Comparison of ENCODE assay signal across 10 cellular contexts in the genomic region with DNA sequence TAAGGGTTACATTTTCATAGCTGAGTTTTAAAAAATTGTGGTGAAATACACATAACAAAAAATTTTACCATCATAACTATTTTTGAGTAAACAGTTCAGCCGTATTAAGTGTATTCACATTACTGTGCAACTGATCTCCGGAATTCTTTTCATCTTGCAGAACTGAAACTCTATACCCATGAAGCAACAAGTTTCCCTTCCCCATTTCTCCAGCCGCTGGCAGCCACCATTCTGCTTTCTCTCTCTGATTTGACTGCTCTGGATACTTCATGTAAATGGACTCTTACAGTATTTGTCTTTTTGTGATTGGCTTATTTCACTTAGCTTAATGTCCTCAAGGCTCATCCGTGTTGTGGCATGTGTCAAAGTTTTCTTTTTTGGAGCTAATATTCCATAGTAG.
DNase-seq lines count a peak whose midpoint lies in the region; ATAC-seq, FAIRE-seq and TF ChIP-seq lines count a peak whose summit lies in the region.
"Had no signal": no experiment of that assay in that cellular context is flagged by ENCODE, and none has a peak within 500 bp of the region (broad histone marks: within the 10 kb centered on the region; RNA-seq: fewer than 3 reads in every experiment).

No MANE protein-coding gene starts in this region.

- peak; percentile 99 for ATAC-seq in GM19324 (IDR thresholded peaks at IDR 0.05; ENCODE audit: low FRiP score, unreplicated experiment)
- ATAC-seq in HG02885 (IDR thresholded peaks at IDR 0.05; ENCODE audit: poor library complexity, unreplicated experiment), result peak; percentile 100
- peak; percentile 72 for ATAC-seq in sciatic nerve

- peak; percentile 73 to 91 for DNase-seq in NOMO-1 (lab: John Stamatoyannopoulos, UW; ENCODE audit: unreplicated experiment in 2 of 2)
- DNase-seq in sciatic nerve (ENCODE audit: low spot score), result no peak
- no peak for DNase-seq in mucosa of gallbladder (ENCODE audit: low spot score)
- no peak for DNase-seq in erythroblast (lab: John Stamatoyannopoulos, UW)
- DNase-seq in urothelium cell line (ENCODE audit: low spot score), result no peak
- DNase-seq: activated effector memory CD4-positive, alpha-beta T cell treated with anti-CD3 and anti-CD28 coated beads, Interleukin-2, amount 50 U/mL, for 16 hours; foreskin fibroblast; pancreas had no signal

- intact Hi-C loops in sciatic nerve (cut with DNase I), result no loop called here

- no peak for TF ChIP-seq POLR2A in erythroblast (IDR thresholded peaks at IDR 0.05; ENCODE audit: low read length)

- FAIRE-seq in urothelium cell line (lab: Jason Lieb, UNC), result no peak
- FAIRE-seq: pancreas had no signal

Comparison
In these comparisons a context has a peak if more than half of its experiments do, and no peak if none do; other contexts are left out.
1. DNase-seq: peak in NOMO-1 (2 of 2); none in sciatic nerve (single experiment), mucosa of gallbladder (single experiment), erythroblast (0 of 2) and urothelium cell line (single experiment).
2. Peak in every context shown above with its lines, with median percentiles within 50 percentile points of each other: ATAC-seq.